ENCODE assay signal across 8 cellular contexts in genomic region chr15:40382580-40383456, GRCh38. TPM values are rescaled to one million over a fixed set of nuclear protein-coding genes. Genes with fewer than 3 reads are reported as not detected.
DNase-seq lines count a peak whose midpoint lies in the region; ATAC-seq and TF ChIP-seq lines count a peak whose summit lies in the region.

Gene KNSTRN, plus strand, starts transcription at chr15:40382721. Its CDS starts 115 bp downstream, at chr15:40382836.

- peak within 1 kb of the TSS; percentile 72 for H2AFZ ChIP-seq in SK-N-SH (ENCODE audit: low read depth)

- peaks cover 39% of the 10 kb centered on the region for H3K36me3 Mint-ChIP-seq in activated naive CD4-positive, alpha-beta T cell treated with anti-CD3 and anti-CD28 coated beads, Interleukin-2, amount 10 ng/mL, durations not matched to agents 7 days and 5 days

- H3K79me2 ChIP-seq in SK-N-SH (ENCODE audit: insufficient read depth): peaks cover 31% of the 10 kb centered on the region

- H3K9me3 Mint-ChIP-seq in activated naive CD4-positive, alpha-beta T cell treated with anti-CD3 and anti-CD28 coated beads, Interleukin-2, amount 10 ng/mL, durations not matched to agents 7 days and 5 days: no peaks in the 10 kb centered on the region

- CTCF ChIA-PET in SK-N-SH (lab: Yijun Ruan, JAX): interaction anchor here (0.8 to 3.4 kb wide), 10 partner anchors 10 to 104 kb away, joined by 3 to 18 read pairs (median 6); partner anchors contain the start of genes CCDC9B and IVD
- CTCF ChIA-PET in activated naive CD4-positive, alpha-beta T cell treated with anti-CD3 and anti-CD28 coated beads, Interleukin-2, amount 10 ng/mL, durations not matched to agents 7 days and 5 days (lab: Charles Lee): interaction anchor here (1.3 to 1.6 kb wide), 3 partner anchors 11 to 17 kb away, joined by 3 to 7 read pairs (median 4); no protein-coding TSS in a partner anchor

- H3K9ac ChIP-seq in SK-N-SH: peak within 1 kb of the TSS; percentile 83

- peaks cover 17% of the 10 kb centered on the region for H3K27me3 Mint-ChIP-seq in activated naive CD4-positive, alpha-beta T cell treated with anti-CD3 and anti-CD28 coated beads, Interleukin-2, amount 10 ng/mL, durations not matched to agents 7 days and 5 days

- peaks cover 11% of the 10 kb centered on the region for H3K36me3 ChIP-seq in GM06990 (ENCODE audit: control insufficient read depth, insufficient read depth, low read length)
- H3K36me3 ChIP-seq in SK-N-SH (replicated peaks in 1 of 2; ENCODE audit: control insufficient read depth in 1 of 2, insufficient read depth in 2 of 2, low read length in 1 of 2): peaks cover 14 to 16% of the 10 kb centered on the region in 2 experiments
- H3K36me3 ChIP-seq in suprapubic skin: peaks cover 11% of the 10 kb centered on the region

- TF ChIP-seq POLR2A in suprapubic skin (IDR thresholded peaks at IDR 0.05): no peak

- H3K27ac Mint-ChIP-seq in activated naive CD4-positive, alpha-beta T cell treated with anti-CD3 and anti-CD28 coated beads, Interleukin-2, amount 10 ng/mL, durations not matched to agents 7 days and 5 days: peak within 1 kb of the TSS; percentile 90

- H3K4me3 ChIP-seq in GM06990 (replicated peaks; ENCODE audit: low read depth, low read length) (peak within 1 kb of the TSS; percentile 79), SK-N-SH (ENCODE audit: low read depth in 2 of 2, low read length in 1 of 2) (peak within 1 kb of the TSS; percentile 77 to 93), suprapubic skin (peak within 1 kb of the TSS; percentile 78)

- peak; percentile 91 for ATAC-seq in HG02588 (IDR thresholded peaks at IDR 0.05; ENCODE audit: unreplicated experiment)

- H3K9me2 ChIP-seq in SK-N-SH: no peaks in the 10 kb centered on the region

- H3K9me3 ChIP-seq in SK-N-SH (no peaks in the 10 kb centered on the region), suprapubic skin (no peaks in the 10 kb centered on the region)

- no peaks in the 10 kb centered on the region for H3K27me3 ChIP-seq in GM06990 (replicated peaks; ENCODE audit: control insufficient read depth, insufficient read depth, low read length)
- H3K27me3 ChIP-seq in SK-N-SH (ENCODE audit: insufficient read depth): no peaks in the 10 kb centered on the region
- no peaks in the 10 kb centered on the region for H3K27me3 ChIP-seq in suprapubic skin

- TF ChIP-seq CTCF in GM06990 (IDR thresholded peaks at IDR 0.05; ENCODE audit: insufficient read depth, low read length, poor library complexity, severe bottlenecking) (no peak), SK-N-SH (IDR thresholded peaks at IDR 0.05) (no peak), suprapubic skin (IDR thresholded peaks at IDR 0.05) (no peak)

- peaks cover 31% of the 10 kb centered on the region for H3K4me1 Mint-ChIP-seq in activated naive CD4-positive, alpha-beta T cell treated with anti-CD3 and anti-CD28 coated beads, Interleukin-2, amount 10 ng/mL, durations not matched to agents 7 days and 5 days

- no peaks in the 10 kb centered on the region for H4K20me1 ChIP-seq in SK-N-SH (ENCODE audit: insufficient read depth)

- peak within 1 kb of the TSS; percentile 90 for H3K4me2 ChIP-seq in SK-N-SH

- DNase-seq in GM06990 (ENCODE audit: extremely low read depth, insufficient read length) (peak; percentile 80), NCI-H1092 (lab: John Stamatoyannopoulos, UW) (peak; percentile 83), SK-N-SH (peak; percentile 95), glomerular endothelial cell (ENCODE audit: extremely low read depth, low read depth, low spot score) (no peak), occipital lobe (lab: John Stamatoyannopoulos, UW) (peak; percentile 90), suprapubic skin (ENCODE audit: low spot score in 2 of 2) (peak; percentile 95 to 96)
- DNase-seq in activated naive CD4-positive, alpha-beta T cell treated with anti-CD3 and anti-CD28 coated beads, Interleukin-2, amount 10 ng/mL, durations not matched to agents 7 days and 5 days: peak; percentile 96

- TF ChIP-seq RAD21 in SK-N-SH (IDR thresholded peaks at IDR 0.05; ENCODE audit: low read length): no peak

- peaks cover 8% of the 10 kb centered on the region for H3F3A ChIP-seq in SK-N-SH (replicated peaks; ENCODE audit: insufficient read depth)

- POLR2A ChIA-PET in SK-N-SH (lab: Yijun Ruan, JAX): interaction anchor here (0.8 to 1.8 kb wide), 4 partner anchors 23 to 210 kb away, joined by 3 to 7 read pairs (median 4); partner anchors contain the start of genes CCDC9B and IVD

- WGBS in SK-N-SH (ENCODE audit: low lambda C conversion rate): 10% methylated on average over 37 of the region's 57 CpGs
- WGBS in suprapubic skin: 6% methylated on average over 37 of the region's 57 CpGs

- H3K4me3 Mint-ChIP-seq in activated naive CD4-positive, alpha-beta T cell treated with anti-CD3 and anti-CD28 coated beads, Interleukin-2, amount 10 ng/mL, durations not matched to agents 7 days and 5 days: peak within 1 kb of the TSS; percentile 98

- TF ChIP-seq EP300 in SK-N-SH (IDR thresholded peaks at IDR 0.05; ENCODE audit: borderline replicate concordance in 1 of 2, low read depth in 1 of 2, low read length in 1 of 2) (no peak), suprapubic skin (IDR thresholded peaks at IDR 0.05) (no peak)

- H3K27ac ChIP-seq in SK-N-SH (ENCODE audit: low read depth in 2 of 2, low read length in 1 of 2): peak within 1 kb of the TSS; percentile 20 to 66; a peak in 3 of 4 replicates
- H3K27ac ChIP-seq in suprapubic skin: no peak within 1 kb of the TSS

- H3K4me1 ChIP-seq in SK-N-SH (ENCODE audit: control insufficient read depth in 1 of 2, insufficient read depth in 2 of 2, low read depth in 1 of 2, low read length in 1 of 2) (peaks cover 7 to 17% of the 10 kb centered on the region in 2 experiments; a peak in 3 of 4 replicates), suprapubic skin (peaks cover 26% of the 10 kb centered on the region)

TF ChIP-seq in SK-N-SH, 30 proteins besides CTCF, POLR2A, EP300 and RAD21 (continues in another document):
- TF ChIP-seq TCF12 (IDR thresholded peaks at IDR 0.05) (no peak), POLR2AphosphoS5 (IDR thresholded peaks at IDR 0.05; ENCODE audit: low read depth, low read length) (peak; percentile 77), FOXM1 (IDR thresholded peaks at IDR 0.05; ENCODE audit: low read depth) (peak; percentile 100), NFIC (IDR thresholded peaks at IDR 0.05; ENCODE audit: borderline replicate concordance) (no peak), JUND (IDR thresholded peaks at IDR 0.05) (no peak), MXI1 (IDR thresholded peaks at IDR 0.05; ENCODE audit: low read depth, low read length) (peak; percentile 93), REST (IDR thresholded peaks at IDR 0.05; ENCODE audit: low read depth, low read length) (0 out of 2 replicates have a peak, but pooled peaks have one; percentile 22), CHD2 (IDR thresholded peaks at IDR 0.05; ENCODE audit: low read length, partially characterized antibody) (peak; percentile 15), ELF1 (IDR thresholded peaks at IDR 0.05) (peak; percentile 30; the same call in 1 of the 2 replicates), ZBTB33 (IDR thresholded peaks at IDR 0.05; ENCODE audit: borderline replicate concordance, low read depth) (no peak)

RNA-seq across cellular contexts. Expression of gene KNSTRN, which starts in this region (rescaled TPM):
- polyA plus RNA-seq in SK-N-SH (2012; rRNA removed): 25.5 and 29.5 TPM in 2 replicates
- polyA plus RNA-seq in SK-N-SH (2012; cell fraction: cytosol; rRNA removed): 33.2 and 34.0 TPM in 2 replicates
- 15.8 and 23.6 TPM in 2 replicates for polyA plus RNA-seq in SK-N-SH (2012; cell fraction: nucleus; rRNA removed)
- total RNA-seq in glomerular endothelial cell (16.5 and 20.2 TPM in 2 replicates), occipital lobe (17.8 TPM), suprapubic skin (10 to 100 TPM; 13.5 to 24.3 (median 18.9) TPM)
